Comparison of ENCODE assay signal across 9 cellular contexts in the genomic region with DNA sequence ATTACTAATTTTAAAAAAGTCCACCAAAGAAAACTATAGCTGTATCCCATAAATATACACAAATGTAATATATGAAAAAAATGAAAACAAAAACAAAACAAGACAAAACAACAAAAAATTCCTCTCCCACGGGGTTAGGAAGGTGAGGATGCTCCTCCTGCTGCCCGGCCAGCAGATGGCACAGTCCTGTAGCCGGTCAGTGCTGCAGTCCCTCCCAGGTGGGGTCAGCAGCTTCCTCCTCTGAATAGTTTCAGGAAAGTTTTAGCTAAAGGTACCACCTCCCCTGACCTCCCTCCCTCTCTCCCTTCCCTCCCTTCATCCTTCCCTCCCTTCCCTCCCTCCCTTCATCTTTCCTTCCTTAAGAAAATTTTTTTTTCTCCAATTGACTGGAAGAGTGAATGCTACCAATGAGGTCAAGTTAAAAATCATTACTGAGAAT.
DNase-seq lines count a peak whose midpoint lies in the region; ATAC-seq and TF ChIP-seq lines count a peak whose summit lies in the region.
"Had no signal": no experiment of that assay in that cellular context is flagged by ENCODE, and none has a peak within 500 bp of the region (broad histone marks: within the 10 kb centered on the region; RNA-seq: fewer than 3 reads in every experiment).

No MANE protein-coding gene starts in this region.

- H3K4ac ChIP-seq in neuronal stem cell (ENCODE audit: low read length) = no peak overlapping the region

- H3K4me2 ChIP-seq in smooth muscle cell = peak overlapping the region; percentile 11
- H3K4me2 ChIP-seq in neuronal stem cell (ENCODE audit: insufficient read depth, low read length, poor library complexity, severe bottlenecking) = no peak overlapping the region

- H2BK5ac ChIP-seq in neuronal stem cell (ENCODE audit: low read length) = no peak overlapping the region

- DNase-seq in DMS 273 (lab: John Stamatoyannopoulos, UW; ENCODE audit: unreplicated experiment) = peak; percentile 38
- no peak for DNase-seq in DMS 273 treated with DMSO at 0.1 percent for 48 hours (lab: John Stamatoyannopoulos, UW)
- DNase-seq in RPMI8226 = peak; percentile 44
- peak; percentile 56 for DNase-seq in fibroblast of the aortic adventitia (ENCODE audit: low read depth)
- DNase-seq in smooth muscle cell (lab: John Stamatoyannopoulos, UW; ENCODE audit: unreplicated experiment) = no peak
- DNase-seq in NCI-H345 (lab: John Stamatoyannopoulos, UW) = no peak
- DNase-seq in neuronal stem cell (ENCODE audit: low spot score) = no peak
- DNase-seq: NCI-H2029 treated with DMSO at 0.1 percent for 48 hours had no signal

- no peak overlapping the region for H2AFZ ChIP-seq in smooth muscle cell (ENCODE audit: low read depth)
- no peak overlapping the region for H2AFZ ChIP-seq in neuronal stem cell (ENCODE audit: low read length)

- H4K91ac ChIP-seq in neuronal stem cell (ENCODE audit: low read depth, low read length, poor library complexity) = no peak overlapping the region

- no peak overlapping the region for H3K9ac ChIP-seq in smooth muscle cell (ENCODE audit: low read depth)
- H3K9ac ChIP-seq in neuronal stem cell (ENCODE audit: low read depth, low read length, poor library complexity) = no peak overlapping the region

- no peak overlapping the region for H3K14ac ChIP-seq in neuronal stem cell (ENCODE audit: low read length)

- ATAC-seq in HG03457 (IDR thresholded peaks at IDR 0.05; ENCODE audit: unreplicated experiment) = no peak

- H3K27ac ChIP-seq in smooth muscle cell (ENCODE audit: low read depth) (peak overlapping the region; percentile 29), neuronal stem cell (replicated peaks; ENCODE audit: low read length) (no peak overlapping the region)

- H3K79me2 ChIP-seq in smooth muscle cell (ENCODE audit: low read depth) = no peaks in the 10 kb centered on the region

- no peaks in the 10 kb centered on the region for H3K9me3 ChIP-seq in smooth muscle cell (replicated peaks; ENCODE audit: low read depth)
- no peaks in the 10 kb centered on the region for H3K9me3 ChIP-seq in neuronal stem cell (replicated peaks in 1 of 2; ENCODE audit: control insufficient read depth in 2 of 2, insufficient read depth in 1 of 2, low read depth in 1 of 2, low read length in 2 of 2)

- TF ChIP-seq CTCF in fibroblast of the aortic adventitia (IDR thresholded peaks at IDR 0.05; ENCODE audit: insufficient read depth, low read length) (peak; percentile 69), smooth muscle cell (IDR thresholded peaks at IDR 0.05; ENCODE audit: borderline replicate concordance, insufficient read depth, poor library complexity, severe bottlenecking) (peak; percentile 48)

- 9% methylated on average over 3 of the region's 3 CpGs for WGBS in smooth muscle cell (ENCODE audit: low lambda C conversion rate)
- WGBS in neuronal stem cell (ENCODE audit: extremely low coverage in 2 of 2, insufficient read length in 2 of 2, insufficient replicate concordance in 1 of 2), 2 donors = no CpG with 5 or more reads among the region's 3 CpGs

- no peaks in the 10 kb centered on the region for H3F3A ChIP-seq in smooth muscle cell (ENCODE audit: low read depth)

- no peak overlapping the region for H2BK15ac ChIP-seq in neuronal stem cell (ENCODE audit: low read length)

- H2AK5ac ChIP-seq in neuronal stem cell (ENCODE audit: low read depth, low read length) = no peak overlapping the region

- H3K27me3 ChIP-seq in smooth muscle cell (ENCODE audit: low read depth) = no peaks in the 10 kb centered on the region
- no peaks in the 10 kb centered on the region for H3K27me3 ChIP-seq in neuronal stem cell (ENCODE audit: control insufficient read depth in 3 of 3, insufficient read depth in 3 of 3, low read depth in 1 of 3, low read length in 3 of 3)

- no peak overlapping the region for H4K8ac ChIP-seq in neuronal stem cell (ENCODE audit: low read depth, low read length)

- no peak overlapping the region for H2BK12ac ChIP-seq in neuronal stem cell (ENCODE audit: low read length)

- H3K23ac ChIP-seq in neuronal stem cell (ENCODE audit: low read depth, low read length, poor library complexity) = no peak overlapping the region

- H3K18ac ChIP-seq in neuronal stem cell (ENCODE audit: low read length) = no peak overlapping the region

- H3K4me3 ChIP-seq in fibroblast of the aortic adventitia (ENCODE audit: low read depth, low read length) (no peak overlapping the region), smooth muscle cell (no peak overlapping the region), neuronal stem cell (ENCODE audit: low read length in 2 of 2) (no peak overlapping the region)

- H3K4me1 ChIP-seq in smooth muscle cell (ENCODE audit: low read depth) (peaks cover 7% of the 10 kb centered on the region), neuronal stem cell (ENCODE audit: control insufficient read depth in 2 of 2, insufficient read depth in 1 of 2, low read depth in 1 of 2, low read length in 2 of 2) (peaks cover 0 to 11% of the 10 kb centered on the region in 2 donors)

- H3K36me3 ChIP-seq in smooth muscle cell (ENCODE audit: low read depth) = peaks cover 11% of the 10 kb centered on the region
- peaks cover 0 to 17% of the 10 kb centered on the region in 2 donors for H3K36me3 ChIP-seq in neuronal stem cell (replicated peaks in 1 of 2; ENCODE audit: control insufficient read depth in 2 of 2, insufficient read depth in 2 of 2, low read length in 2 of 2)

- H3K79me1 ChIP-seq in neuronal stem cell (ENCODE audit: low read depth, low read length) = no peaks in the 10 kb centered on the region

- no peaks in the 10 kb centered on the region for H4K20me1 ChIP-seq in smooth muscle cell (ENCODE audit: low read depth)

- H2BK120ac ChIP-seq in neuronal stem cell (ENCODE audit: low read depth, low read length) = no peak overlapping the region

Comparison
In these comparisons a context has a peak if more than half of its experiments do, and no peak if none do; other contexts are left out.
1. DNase-seq: peak in DMS 273 (single experiment), RPMI8226 (single experiment) and fibroblast of the aortic adventitia (single experiment); none in DMS 273 treated with DMSO at 0.1 percent for 48 hours (single experiment), smooth muscle cell (single experiment), NCI-H345 (single experiment) and neuronal stem cell (single experiment).